In genomic region chr12:6767592-6768384, GRCh38 we compare ENCODE assay signal across 8 cellular contexts. TPM values are rescaled to one million over a fixed set of nuclear protein-coding genes. Genes with fewer than 3 reads are reported as not detected.
DNase-seq lines count a peak whose midpoint lies in the region; ATAC-seq and TF ChIP-seq lines count a peak whose summit lies in the region.

No MANE protein-coding gene starts in this region.

- no peaks in the 10 kb centered on the region for H3K27me3 ChIP-seq in right atrium auricular region

- H3K4me1 ChIP-seq in right atrium auricular region: peaks cover 0 to 63% of the 10 kb centered on the region in 2 donors

- CTCF ChIA-PET in activated CD4-positive, alpha-beta memory T cell treated with anti-CD3 and anti-CD28 coated beads for 36 hours (lab: Charles Lee): interaction anchor here (1.0 to 4.1 kb wide), 17 partner anchors 8 to 197 kb away, joined by 3 to 80 read pairs (median 4); partner anchors contain the start of genes CD4, COPS7A and MLF2
- CTCF ChIA-PET in GM10248 (lab: Yijun Ruan, JAX): interaction anchor here (1.0 to 8.0 kb wide), 15 partner anchors 8 to 146 kb away, joined by 3 to 117 read pairs (median 7); partner anchors contain the start of genes CDCA3, COPS7A, GPR162 and MLF2

- ATAC-seq in GM21367 (IDR thresholded peaks at IDR 0.05; ENCODE audit: unreplicated experiment): no peak
- ATAC-seq in HG02763 (IDR thresholded peaks at IDR 0.05; ENCODE audit: unreplicated experiment): no peak

- H3K9me3 Mint-ChIP-seq in T-helper 2 cell treated with Interferon-gamma antibody and Interleukin-4, amounts not matched to agents 5 μg/mL and 100 μg/mL, for 36 hours: no peaks in the 10 kb centered on the region
- H3K9me3 Mint-ChIP-seq in activated CD4-positive, alpha-beta memory T cell treated with anti-CD3 and anti-CD28 coated beads for 36 hours: no peaks in the 10 kb centered on the region

- intact Hi-C loops in activated CD4-positive, alpha-beta memory T cell treated with anti-CD3 and anti-CD28 coated beads for 36 hours (cut with micrococcal nuclease): loop anchor here (2.0 kb wide), 1 partner anchor 15 kb away; the partner anchor contains the start of gene MLF2

- H3K27ac ChIP-seq in right atrium auricular region: peak overlapping the region; percentile 80 to 88

- peak overlapping the region; percentile 88 for H3K4me3 Mint-ChIP-seq in T-helper 2 cell treated with Interferon-gamma antibody and Interleukin-4, amounts not matched to agents 5 μg/mL and 100 μg/mL, for 36 hours
- H3K4me3 Mint-ChIP-seq in activated CD4-positive, alpha-beta memory T cell treated with anti-CD3 and anti-CD28 coated beads for 36 hours: peak overlapping the region; percentile 82

- H3K27me3 Mint-ChIP-seq in T-helper 2 cell treated with Interferon-gamma antibody and Interleukin-4, amounts not matched to agents 5 μg/mL and 100 μg/mL, for 36 hours (ENCODE audit: low read depth): peaks cover 9% of the 10 kb centered on the region
- H3K27me3 Mint-ChIP-seq in activated CD4-positive, alpha-beta memory T cell treated with anti-CD3 and anti-CD28 coated beads for 36 hours: peaks cover 26% of the 10 kb centered on the region

- H3K36me3 ChIP-seq in right atrium auricular region: peaks cover 6% of the 10 kb centered on the region

- peaks cover 1% of the 10 kb centered on the region for H3K36me3 Mint-ChIP-seq in T-helper 2 cell treated with Interferon-gamma antibody and Interleukin-4, amounts not matched to agents 5 μg/mL and 100 μg/mL, for 36 hours (ENCODE audit: low read depth)
- H3K36me3 Mint-ChIP-seq in activated CD4-positive, alpha-beta memory T cell treated with anti-CD3 and anti-CD28 coated beads for 36 hours: peaks cover 10% of the 10 kb centered on the region

- peak overlapping the region; percentile 72 to 80 for H3K4me3 ChIP-seq in right atrium auricular region
- peak overlapping the region; percentile 88 for H3K4me3 ChIP-seq in retinal pigment epithelial cell (ENCODE audit: low read length)

- DNase-seq in T-helper 2 cell treated with Interferon-gamma antibody and Interleukin-4, amounts not matched to agents 5 μg/mL and 100 μg/mL, for 36 hours (ENCODE audit: low spot score): no peak
- DNase-seq in T-helper 2 cell (no peak), right atrium auricular region (ENCODE audit: low spot score) (no peak), retinal pigment epithelial cell (ENCODE audit: low read depth) (no peak), GM10248 (ENCODE audit: extremely low spot score) (no peak)
- DNase-seq in activated CD4-positive, alpha-beta memory T cell treated with anti-CD3 and anti-CD28 coated beads for 36 hours: no peak

- no peak for TF ChIP-seq CTCF in right atrium auricular region (IDR thresholded peaks at IDR 0.05)
- TF ChIP-seq CTCF in retinal pigment epithelial cell (conservative IDR thresholded peaks at IDR 0.05; ENCODE audit: low read depth, low read length): no peak
- no peak for TF ChIP-seq CTCF in GM10248 (IDR thresholded peaks at IDR 0.05; ENCODE audit: control extremely low read depth, extremely low read depth, low read depth, missing control alignments)

- POLR2A ChIA-PET in activated CD4-positive, alpha-beta memory T cell treated with anti-CD3 and anti-CD28 coated beads for 36 hours (lab: Charles Lee): interaction anchor here (0.9 to 3.2 kb wide), 4 partner anchors 15 to 139 kb away, joined by 3 to 19 read pairs (median 12); partner anchors contain the start of genes CD4, MLF2 and TPI1
- POLR2A ChIA-PET in GM10248 (lab: Yijun Ruan, JAX): interaction anchor here (1.1 to 2.2 kb wide), 2 partner anchors 15 to 232 kb away, joined by 3 to 15 read pairs; partner anchors contain the start of gene MLF2

- peaks cover 56% of the 10 kb centered on the region for H3K4me1 Mint-ChIP-seq in T-helper 2 cell treated with Interferon-gamma antibody and Interleukin-4, amounts not matched to agents 5 μg/mL and 100 μg/mL, for 36 hours (ENCODE audit: low read depth)
- peaks cover 48% of the 10 kb centered on the region for H3K4me1 Mint-ChIP-seq in activated CD4-positive, alpha-beta memory T cell treated with anti-CD3 and anti-CD28 coated beads for 36 hours (ENCODE audit: low read depth)

- H3K9me3 ChIP-seq in right atrium auricular region: no peaks in the 10 kb centered on the region

- H3K27ac Mint-ChIP-seq in T-helper 2 cell treated with Interferon-gamma antibody and Interleukin-4, amounts not matched to agents 5 μg/mL and 100 μg/mL, for 36 hours: peak overlapping the region; percentile 20
- peak overlapping the region; percentile 24 for H3K27ac Mint-ChIP-seq in activated CD4-positive, alpha-beta memory T cell treated with anti-CD3 and anti-CD28 coated beads for 36 hours

RNA-seq across cellular contexts. Expression of gene PTMS, which starts 1.6 kb away (rescaled TPM):
- total RNA-seq in activated CD4-positive, alpha-beta memory T cell treated with anti-CD3 and anti-CD28 coated beads for 36 hours: 100 to 1,000 TPM; 104 to 109 TPM
- total RNA-seq in right atrium auricular region: 100 to 1,000 TPM in 1 of 2 donors, 10 to 100 TPM in 1; 67.8 to 119 TPM

RNA-seq across cellular contexts. Expression of gene LAG3, which starts 4.5 kb away (rescaled TPM):
- 100 to 1,000 TPM; 169 to 172 TPM for total RNA-seq in activated CD4-positive, alpha-beta memory T cell treated with anti-CD3 and anti-CD28 coated beads for 36 hours
- under 1 TPM in 1 of 2 donors, not detected in 1; 0.47 TPM for total RNA-seq in right atrium auricular region

RNA-seq across cellular contexts. Expression of gene MLF2, which starts 14.8 kb away (rescaled TPM):
- 100 to 1,000 TPM; 140 to 141 TPM for total RNA-seq in activated CD4-positive, alpha-beta memory T cell treated with anti-CD3 and anti-CD28 coated beads for 36 hours
- 100 to 1,000 TPM; 121 to 138 TPM for total RNA-seq in right atrium auricular region

RNA-seq across cellular contexts. Expression of gene CD4, which starts 21.5 kb away (rescaled TPM):
- 100 to 1,000 TPM; 290 to 300 TPM for total RNA-seq in activated CD4-positive, alpha-beta memory T cell treated with anti-CD3 and anti-CD28 coated beads for 36 hours
- total RNA-seq in right atrium auricular region: 1 to 10 TPM; 3.2 to 7.3 TPM

RNA-seq across cellular contexts. Expression of gene COPS7A, which starts 43.9 kb away (rescaled TPM):
- total RNA-seq in activated CD4-positive, alpha-beta memory T cell treated with anti-CD3 and anti-CD28 coated beads for 36 hours: 10 to 100 TPM; 37.6 to 39.4 TPM
- 10 to 100 TPM; 72.7 to 73.6 TPM for total RNA-seq in right atrium auricular region

Comparison
In these comparisons a context has a peak if more than half of its experiments do, and no peak if none do; other contexts are left out.
1. RNA of gene LAG3, which starts 4.5 kb away (total RNA-seq): 169 to 172 TPM in activated CD4-positive, alpha-beta memory T cell treated with anti-CD3 and anti-CD28 coated beads for 36 hours; 0.47 TPM in right atrium auricular region; every median in the first group is over 100 times any median in the second.